In genomic region chr11:119635041-119635745, GRCh38 we compare ENCODE assay signal across 29 cellular contexts.
"Had no signal": no experiment of that assay in that cellular context is flagged by ENCODE, and none has a peak within 500 bp of the region (broad histone marks: within the 10 kb centered on the region; RNA-seq: fewer than 3 reads in every experiment).

No MANE protein-coding gene starts in this region.

- H3K4me1 Mint-ChIP-seq: activated CD4-positive, alpha-beta T cell treated with anti-CD3 and anti-CD28 coated beads, Interleukin-2, amount 10 ng/mL, durations not matched to agents 24 days and 14 days; activated naive CD8-positive, alpha-beta T cell treated with anti-CD3 and anti-CD28 coated beads for 36 hours; activated T-helper 17 cell treated with anti-CD3 and anti-CD28 coated beads, Interleukin-2, amount 50 U/mL, for 72 hours had no signal

- H3K4me2 ChIP-seq: PC-9, SK-N-SH had no signal

- H2AFZ ChIP-seq: PC-9 had no signal

- H3K9me3 Mint-ChIP-seq: activated CD4-positive, alpha-beta T cell treated with anti-CD3 and anti-CD28 coated beads, Interleukin-2, amount 10 ng/mL, durations not matched to agents 24 days and 14 days; activated CD8-positive, alpha-beta T cell treated with anti-CD3 and anti-CD28 coated beads for 36 hours; activated naive CD8-positive, alpha-beta T cell treated with anti-CD3 and anti-CD28 coated beads for 36 hours; activated T-cell treated with anti-CD3 and anti-CD28 coated beads, Interleukin-2, amount 50 U/mL, for 72 hours; activated T-helper 17 cell treated with anti-CD3 and anti-CD28 coated beads, Interleukin-2, amount 50 U/mL, for 72 hours; T-helper 1 cell treated with Interleukin-12 subunit alpha and Interleukin-12 subunit beta and Interleukin-4 antibody, amounts not matched to agents 30 μg/mL and 1 μg/mL, for 36 hours; T-helper 2 cell treated with Interferon-gamma antibody and Interleukin-4, amounts not matched to agents 5 μg/mL and 100 μg/mL, for 36 hours had no signal

- H3K9ac ChIP-seq: SK-N-SH had no signal

- H3K4me3 Mint-ChIP-seq: activated CD4-positive, alpha-beta T cell treated with anti-CD3 and anti-CD28 coated beads, Interleukin-2, amount 10 ng/mL, durations not matched to agents 24 days and 14 days; activated CD8-positive, alpha-beta T cell treated with anti-CD3 and anti-CD28 coated beads for 36 hours; activated naive CD8-positive, alpha-beta T cell treated with anti-CD3 and anti-CD28 coated beads for 36 hours; activated T-cell treated with anti-CD3 and anti-CD28 coated beads, Interleukin-2, amount 50 U/mL, for 72 hours; activated T-helper 17 cell treated with anti-CD3 and anti-CD28 coated beads, Interleukin-2, amount 50 U/mL, for 72 hours; T-helper 1 cell treated with Interleukin-12 subunit alpha and Interleukin-12 subunit beta and Interleukin-4 antibody, amounts not matched to agents 30 μg/mL and 1 μg/mL, for 36 hours; T-helper 2 cell treated with Interferon-gamma antibody and Interleukin-4, amounts not matched to agents 5 μg/mL and 100 μg/mL, for 36 hours had no signal

- H3K27me3 Mint-ChIP-seq: activated CD4-positive, alpha-beta T cell treated with anti-CD3 and anti-CD28 coated beads, Interleukin-2, amount 10 ng/mL, durations not matched to agents 24 days and 14 days; activated CD8-positive, alpha-beta T cell treated with anti-CD3 and anti-CD28 coated beads for 36 hours had no signal

- ATAC-seq: activated CD8-positive, alpha-beta T cell treated with anti-CD3 and anti-CD28 coated beads for 36 hours; activated T-cell treated with anti-CD3 and anti-CD28 coated beads, Interleukin-2, amount 50 U/mL, for 72 hours; activated T-helper 17 cell treated with anti-CD3 and anti-CD28 coated beads, Interleukin-2, amount 50 U/mL, for 72 hours; body of pancreas had no signal

- H3K27ac Mint-ChIP-seq: activated CD4-positive, alpha-beta T cell treated with anti-CD3 and anti-CD28 coated beads, Interleukin-2, amount 10 ng/mL, durations not matched to agents 24 days and 14 days; activated CD8-positive, alpha-beta T cell treated with anti-CD3 and anti-CD28 coated beads for 36 hours; activated naive CD8-positive, alpha-beta T cell treated with anti-CD3 and anti-CD28 coated beads for 36 hours; activated T-cell treated with anti-CD3 and anti-CD28 coated beads, Interleukin-2, amount 50 U/mL, for 72 hours; activated T-helper 17 cell treated with anti-CD3 and anti-CD28 coated beads, Interleukin-2, amount 50 U/mL, for 72 hours; T-helper 1 cell treated with Interleukin-12 subunit alpha and Interleukin-12 subunit beta and Interleukin-4 antibody, amounts not matched to agents 30 μg/mL and 1 μg/mL, for 36 hours; T-helper 2 cell treated with Interferon-gamma antibody and Interleukin-4, amounts not matched to agents 5 μg/mL and 100 μg/mL, for 36 hours had no signal

- DNase-seq: activated CD4-positive, alpha-beta T cell treated with anti-CD3 and anti-CD28 coated beads, Interleukin-2, amount 10 ng/mL, durations not matched to agents 24 days and 14 days; activated CD4-positive, alpha-beta T cell treated with anti-CD3 and anti-CD28 coated beads, Interleukin-2, amount 50 U/mL, for 4 hours; activated CD8-positive, alpha-beta T cell treated with anti-CD3 and anti-CD28 coated beads for 36 hours; activated effector memory CD4-positive, alpha-beta T cell treated with anti-CD3 and anti-CD28 coated beads, Interleukin-2, amount 50 U/mL, for 16 hours; activated naive CD4-positive, alpha-beta T cell; activated naive CD4-positive, alpha-beta T cell treated with anti-CD3 and anti-CD28 coated beads, Interleukin-2, amount 50 U/mL, for 16 hours; activated naive CD8-positive, alpha-beta T cell treated with anti-CD3 and anti-CD28 coated beads for 36 hours; activated T-cell treated with anti-CD3 and anti-CD28 coated beads, Interleukin-2, amount 50 U/mL, for 1 hour; activated T-cell treated with anti-CD3 and anti-CD28 coated beads, Interleukin-2, amount 50 U/mL, for 72 hours; amniotic stem cell; aorta; body of pancreas; Kasumi-1; KG1; NCI-H1105; NCI-H1417 treated with DMSO at 0.1 percent for 48 hours; NCI-H187 treated with DMSO at 0.1 percent for 48 hours; NCI-H2081; NCI-H226; NCI-H446 treated with DMSO at 0.1 percent for 48 hours; NK-92 treated with Interleukin-12 subunit alpha and Interleukin-12 subunit beta, amount 100 ng/mL, for 24 hours; PC-9; SHP77; SK-N-SH had no signal

- H3K4me1 ChIP-seq: body of pancreas, breast epithelium, SJSA1 had no signal

- H3K27ac ChIP-seq: body of pancreas, breast epithelium, PC-9, SJSA1 had no signal

- H3K4me3 ChIP-seq: body of pancreas, breast epithelium, PC-9, SJSA1 had no signal

- H3K36me3 Mint-ChIP-seq: activated naive CD8-positive, alpha-beta T cell treated with anti-CD3 and anti-CD28 coated beads for 36 hours had no signal

- H3K9me3 ChIP-seq: body of pancreas, breast epithelium, SJSA1, SK-N-SH had no signal

- H3K27me3 ChIP-seq: body of pancreas, breast epithelium, SJSA1 had no signal

- H3K36me3 ChIP-seq: breast epithelium, SJSA1 had no signal
